ENCODE assay signal across 8 cellular contexts in genomic region chr14:61475316-61475715, GRCh38.
A peak's percentile ranks its signal among the peaks of the same experiment; 100 is the strongest.
DNase-seq lines count a peak whose midpoint lies in the region; ATAC-seq, FAIRE-seq and TF ChIP-seq lines count a peak whose summit lies in the region.

No MANE protein-coding gene starts in this region.

- peak overlapping the region; percentile 5 for H3K4me3 Mint-ChIP-seq in CD4-positive, alpha-beta T cell
- no peak overlapping the region for H3K4me3 Mint-ChIP-seq in activated T-cell treated with anti-CD3 and anti-CD28 coated beads, Interleukin-2, amount 50 U/mL, for 4 hours

- no peaks in the 10 kb centered on the region for H3K9me3 ChIP-seq in CD4-positive, alpha-beta T cell (ENCODE audit: control insufficient read depth, low read length)
- no peaks in the 10 kb centered on the region for H3K9me3 ChIP-seq in left lung

- peaks cover 25 to 100% of the 10 kb centered on the region in 2 donors for H3K4me1 ChIP-seq in left lung

- H3K27me3 ChIP-seq in CD4-positive, alpha-beta T cell (ENCODE audit: control insufficient read depth, insufficient read depth, low read length), result no peaks in the 10 kb centered on the region
- H3K27me3 ChIP-seq in left lung, result no peaks in the 10 kb centered on the region

- no peaks in the 10 kb centered on the region for H3K27me3 Mint-ChIP-seq in CD4-positive, alpha-beta T cell
- no peaks in the 10 kb centered on the region for H3K27me3 Mint-ChIP-seq in activated T-cell treated with anti-CD3 and anti-CD28 coated beads, Interleukin-2, amount 50 U/mL, for 4 hours (ENCODE audit: low read depth)

- ATAC-seq in CD4-positive, alpha-beta T cell (ENCODE audit: poor library complexity), result no peak
- peak; percentile 43 for ATAC-seq in left lung
- no peak for ATAC-seq in activated T-cell treated with anti-CD3 and anti-CD28 coated beads, Interleukin-2, amount 50 U/mL, for 4 hours

- FAIRE-seq in H54 (lab: Jason Lieb, UNC), result peak; percentile 45

- peak overlapping the region; percentile 84 for H3K27ac Mint-ChIP-seq in CD4-positive, alpha-beta T cell

- CTCF ChIA-PET in CD4-positive, alpha-beta T cell (lab: Charles Lee), result interaction anchor here (1.2 to 2.1 kb wide), 4 partner anchors 17 to 36 kb away, joined by 4 to 6 read pairs (median 4); no protein-coding TSS in a partner anchor

- H3K4me1 Mint-ChIP-seq in CD4-positive, alpha-beta T cell (ENCODE audit: low read depth), result peaks cover 96% of the 10 kb centered on the region
- H3K4me1 Mint-ChIP-seq in activated T-cell treated with anti-CD3 and anti-CD28 coated beads, Interleukin-2, amount 50 U/mL, for 4 hours (ENCODE audit: low read depth), result peaks cover 96% of the 10 kb centered on the region

- H3K36me3 Mint-ChIP-seq in CD4-positive, alpha-beta T cell (ENCODE audit: low read depth), result peaks cover 74% of the 10 kb centered on the region
- H3K36me3 Mint-ChIP-seq in activated T-cell treated with anti-CD3 and anti-CD28 coated beads, Interleukin-2, amount 50 U/mL, for 4 hours (ENCODE audit: insufficient read depth), result peaks cover 28% of the 10 kb centered on the region

- no peak overlapping the region for H3K4me3 ChIP-seq in left lung

- POLR2A ChIA-PET in CD4-positive, alpha-beta T cell (lab: Charles Lee), result interaction anchor here (0.7 to 13.5 kb wide), 11 partner anchors 16 to 287 kb away, joined by 3 to 124 read pairs (median 9); partner anchors contain the start of genes HIF1A, SNAPC1 and TMEM30B

- intact Hi-C loops in CD4-positive, alpha-beta T cell (cut with DNase I, micrococcal nuclease), result loop anchor here in 1 of 2 experiments (5.0 kb wide), 2 partner anchors 97 to 197 kb away; no protein-coding TSS in a partner anchor
- intact Hi-C loops in left lung (cut with DNase I) (loop anchor here in 1 of 2 donors (10.0 kb wide), 2 partner anchors 89 to 219 kb away; partner anchors contain the start of gene HIF1A), cardiac septum (cut with DNase I) (loop anchor here (5.0 kb wide), 3 partner anchors 42 to 112 kb away; no protein-coding TSS in a partner anchor)

- TF ChIP-seq POLR2A in H54 (IDR thresholded peaks at IDR 0.05; ENCODE audit: low read depth, low read length), result no peak

- peaks cover 2% of the 10 kb centered on the region for H3K9me3 Mint-ChIP-seq in CD4-positive, alpha-beta T cell
- H3K9me3 Mint-ChIP-seq in activated T-cell treated with anti-CD3 and anti-CD28 coated beads, Interleukin-2, amount 50 U/mL, for 4 hours, result peaks cover 3% of the 10 kb centered on the region

- no peaks in the 10 kb centered on the region for H3K36me3 ChIP-seq in left lung

- peak overlapping the region; percentile 97 for H3K27ac ChIP-seq in CD4-positive, alpha-beta T cell (ENCODE audit: low read depth, low read length)
- peak overlapping the region; percentile 95 to 98 for H3K27ac ChIP-seq in left lung

- TF ChIP-seq CTCF in CD4-positive, alpha-beta T cell (IDR thresholded peaks at IDR 0.05), result peak; percentile 71
- TF ChIP-seq CTCF in left lung (IDR thresholded peaks at IDR 0.05), result peak; percentile 69 to 79

- DNase-seq in CD4-positive, alpha-beta T cell, result no peak
- DNase-seq in H54 (ENCODE audit: insufficient read length, low spot score), result no peak
- peak; percentile 79 for DNase-seq in NCI-H748 (lab: John Stamatoyannopoulos, UW; ENCODE audit: unreplicated experiment)
- DNase-seq in astrocyte of the hippocampus (ENCODE audit: low read depth, low spot score), result peak; percentile 79
- no peak for DNase-seq in left lung
- peak; percentile 34 for DNase-seq in ureter (ENCODE audit: low spot score)
- no peak for DNase-seq in activated T-cell treated with anti-CD3 and anti-CD28 coated beads, Interleukin-2, amount 50 U/mL, for 4 hours
- no peak for DNase-seq in cardiac septum (ENCODE audit: low spot score)

Comparison
In these comparisons a context has a peak if more than half of its experiments do, and no peak if none do; other contexts are left out.
1. DNase-seq: peak in NCI-H748 (single experiment), astrocyte of the hippocampus (single experiment) and ureter (single experiment); none in CD4-positive, alpha-beta T cell (0 of 10), H54 (single experiment), left lung (0 of 2), activated T-cell treated with anti-CD3 and anti-CD28 coated beads, Interleukin-2, amount 50 U/mL, for 4 hours (single experiment) and cardiac septum (single experiment).